Comparison of ENCODE assay signal across 20 cellular contexts in genomic region chr17:18987230-18987610, GRCh38. TPM values are rescaled to one million over a fixed set of nuclear protein-coding genes. Genes with fewer than 3 reads are reported as not detected.
"Had no signal": no experiment of that assay in that cellular context is flagged by ENCODE, and none has a peak within 500 bp of the region (broad histone marks: within the 10 kb centered on the region; RNA-seq: fewer than 3 reads in every experiment).

No MANE protein-coding gene starts in this region.

- H3K9me3 Mint-ChIP-seq: activated naive CD4-positive, alpha-beta T cell treated with anti-CD3 and anti-CD28 coated beads for 36 hours; activated T-cell treated with anti-CD3 and anti-CD28 coated beads, Interleukin-2, amount 50 U/mL, for 4 hours; central memory CD8-positive, alpha-beta T cell; mesothelial cell of epicardium; nephron; type B pancreatic cell had no signal

- H3K9me3 ChIP-seq: body of pancreas, colonic mucosa, testis had no signal

- DNase-seq: activated CD4-positive, alpha-beta T cell treated with anti-CD3 and anti-CD28 coated beads for 48 hours; activated CD4-positive, CD25-positive, alpha-beta regulatory T cell; activated CD8-positive, alpha-beta memory T cell treated with anti-CD3 and anti-CD28 coated beads, Interleukin-2, amount 50 U/mL, for 4 hours; activated naive CD4-positive, alpha-beta T cell treated with anti-CD3 and anti-CD28 coated beads for 36 hours; activated T-cell treated with anti-CD3 and anti-CD28 coated beads, Interleukin-2, amount 50 U/mL, for 4 hours; body of pancreas; colonic mucosa; foreskin keratinocyte; hypothalamus; occipital lobe; T-helper 9 cell; testis had no signal

- H3K27ac Mint-ChIP-seq: activated naive CD4-positive, alpha-beta T cell treated with anti-CD3 and anti-CD28 coated beads for 36 hours; mesothelial cell of epicardium; nephron; type B pancreatic cell had no signal

- H3K4me1 ChIP-seq: testis had no signal

- H3K4me1 Mint-ChIP-seq: mesothelial cell of epicardium, nephron had no signal

- H3K4me3 Mint-ChIP-seq: activated naive CD4-positive, alpha-beta T cell treated with anti-CD3 and anti-CD28 coated beads for 36 hours; activated T-cell treated with anti-CD3 and anti-CD28 coated beads, Interleukin-2, amount 50 U/mL, for 4 hours; central memory CD8-positive, alpha-beta T cell; mesothelial cell of epicardium; nephron; type B pancreatic cell had no signal

- H3K27ac ChIP-seq: colonic mucosa, foreskin keratinocyte, testis had no signal

- H3K36me3 Mint-ChIP-seq: type B pancreatic cell had no signal

- H3K27me3 ChIP-seq: body of pancreas, colonic mucosa, foreskin keratinocyte, testis had no signal

- H3K4me3 ChIP-seq: body of pancreas, colonic mucosa, testis had no signal

- ATAC-seq: body of pancreas, foreskin keratinocyte had no signal

- H3K27me3 Mint-ChIP-seq: central memory CD8-positive, alpha-beta T cell; type B pancreatic cell had no signal

RNA-seq across cellular contexts. Expression of gene SLC5A10, which starts 35.3 kb away (rescaled TPM):
- total RNA-seq: activated naive CD4-positive, alpha-beta T cell treated with anti-CD3 and anti-CD28 coated beads for 36 hours; activated T-cell treated with anti-CD3 and anti-CD28 coated beads, Interleukin-2, amount 50 U/mL, for 4 hours; body of pancreas; epithelial cell of proximal tubule; fibroblast of lung; foreskin keratinocyte; lung microvascular endothelial cell; occipital lobe had no signal
- polyA plus RNA-seq: fibroblast of lung, keratinocyte had no signal

RNA-seq across cellular contexts. Expression of gene GRAP, which starts 59.5 kb away (rescaled TPM):
- total RNA-seq: fibroblast of lung had no signal
